Comparison of ENCODE assay signal across 3 cellular contexts in the genomic region with DNA sequence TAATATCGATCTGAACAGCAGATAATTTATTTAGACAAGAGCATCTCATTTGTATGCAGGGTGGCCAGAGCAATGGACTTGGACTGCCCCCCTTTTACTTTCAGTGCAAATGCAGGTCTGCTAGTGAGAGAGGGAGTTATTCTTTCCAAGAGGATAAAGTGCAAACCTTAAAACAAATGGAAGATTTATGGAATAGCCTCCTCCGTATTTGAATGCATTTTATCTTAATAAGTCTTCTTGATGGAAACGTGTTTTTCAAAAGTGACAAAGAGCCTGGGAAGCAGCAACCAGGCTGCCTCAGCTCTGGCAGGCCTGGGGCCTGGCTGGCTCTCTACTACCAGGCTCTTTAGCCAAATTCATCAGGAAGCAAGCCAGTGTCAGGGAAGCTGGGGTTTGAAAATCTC.
TF ChIP-seq lines count a peak whose summit lies in the region.

No MANE protein-coding gene starts in this region.

TF ChIP-seq in SK-N-SH, 30 proteins besides CTCF, POLR2A, EP300 and RAD21:
- TF ChIP-seq GATA2 (CRISPR knock-in tag; IDR thresholded peaks at IDR 0.05): no peak
- TF ChIP-seq, protein P1, sequence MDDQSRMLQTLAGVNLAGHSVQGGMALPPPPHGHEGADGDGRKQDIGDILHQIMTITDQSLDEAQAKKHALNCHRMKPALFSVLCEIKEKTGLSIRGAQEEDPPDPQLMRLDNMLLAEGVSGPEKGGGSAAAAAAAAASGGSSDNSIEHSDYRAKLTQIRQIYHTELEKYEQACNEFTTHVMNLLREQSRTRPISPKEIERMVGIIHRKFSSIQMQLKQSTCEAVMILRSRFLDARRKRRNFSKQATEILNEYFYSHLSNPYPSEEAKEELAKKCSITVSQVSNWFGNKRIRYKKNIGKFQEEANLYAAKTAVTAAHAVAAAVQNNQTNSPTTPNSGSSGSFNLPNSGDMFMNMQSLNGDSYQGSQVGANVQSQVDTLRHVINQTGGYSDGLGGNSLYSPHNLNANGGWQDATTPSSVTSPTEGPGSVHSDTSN (IDR thresholded peaks at IDR 0.05): no peak
- TF ChIP-seq, protein P2, sequence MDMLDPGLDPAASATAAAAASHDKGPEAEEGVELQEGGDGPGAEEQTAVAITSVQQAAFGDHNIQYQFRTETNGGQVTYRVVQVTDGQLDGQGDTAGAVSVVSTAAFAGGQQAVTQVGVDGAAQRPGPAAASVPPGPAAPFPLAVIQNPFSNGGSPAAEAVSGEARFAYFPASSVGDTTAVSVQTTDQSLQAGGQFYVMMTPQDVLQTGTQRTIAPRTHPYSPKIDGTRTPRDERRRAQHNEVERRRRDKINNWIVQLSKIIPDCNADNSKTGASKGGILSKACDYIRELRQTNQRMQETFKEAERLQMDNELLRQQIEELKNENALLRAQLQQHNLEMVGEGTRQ (IDR thresholded peaks at IDR 0.05; ENCODE audit: borderline replicate concordance, low read depth, low read length): no peak
TF ChIP-seq in SK-N-SH: peak in this region for 0.

TF ChIP-seq in endothelial cell of umbilical vein, 7 proteins besides CTCF, POLR2A, EP300 and RAD21:
- TF ChIP-seq JUN (IDR thresholded peaks at IDR 0.05; ENCODE audit: borderline replicate concordance, insufficient read depth, insufficient read length, low read depth) (no peak), GATA2 (IDR thresholded peaks at IDR 0.05; ENCODE audit: insufficient read depth, insufficient read length, low read depth, low read length) (no peak), EZH2 (IDR thresholded peaks at IDR 0.05; ENCODE audit: borderline replicate concordance, low read depth, low read length, severe bottlenecking) (no peak), POLR2AphosphoS5 (IDR thresholded peaks at IDR 0.05; ENCODE audit: insufficient read depth, low read depth, low read length) (no peak)

TF ChIP-seq in GM12891, 5 proteins besides CTCF, POLR2A, EP300 and RAD21:
- TF ChIP-seq POLR2AphosphoS5 (IDR thresholded peaks at IDR 0.05; ENCODE audit: low read depth, low read length): no peak
- TF ChIP-seq PAX5 (IDR thresholded peaks at IDR 0.05; ENCODE audit: insufficient read depth, low read length, severe bottlenecking): no peak
- no peak for TF ChIP-seq SPI1 (IDR thresholded peaks at IDR 0.05; ENCODE audit: low read depth, low read length)
- no peak for TF ChIP-seq TAF1 (IDR thresholded peaks at IDR 0.05; ENCODE audit: low read depth, low read length)
- TF ChIP-seq POU2F2 (IDR thresholded peaks at IDR 0.05; ENCODE audit: low read depth, low read length): no peak
TF ChIP-seq in GM12891: peak in this region for 0.
